ENCODE assay signal across 8 cellular contexts in genomic region chr4:83010522-83011318, GRCh38. TPM values are rescaled to one million over a fixed set of nuclear protein-coding genes. Genes with fewer than 3 reads are reported as not detected.
DNase-seq lines count a peak whose midpoint lies in the region; ATAC-seq, FAIRE-seq and TF ChIP-seq lines count a peak whose summit lies in the region.

LIN54 (minus strand) TSS chr4:83010823; CDS start chr4:82984844, 25,979 bp downstream.

- ATAC-seq in HG02870 (IDR thresholded peaks at IDR 0.05; ENCODE audit: unreplicated experiment) = peak; percentile 36
- peak; percentile 66 for ATAC-seq in central memory CD8-positive, alpha-beta T cell (replicated peaks; ENCODE audit: extremely low read depth, poor library complexity, severe bottlenecking)

- peak within 1 kb of the TSS; percentile 92 for H2AFZ ChIP-seq in keratinocyte (ENCODE audit: control insufficient read depth, low read length)

- no peaks in the 10 kb centered on the region for H3K27me3 ChIP-seq in keratinocyte (ENCODE audit: control insufficient read depth, extremely low read depth, insufficient read depth, low read length)

- TF ChIP-seq CTCF in keratinocyte (optimal IDR thresholded peaks at IDR 0.05 in 1 of 3, IDR thresholded peaks at IDR 0.05 in 1 of 3, conservative IDR thresholded peaks at IDR 0.05 in 1 of 3; ENCODE audit: extremely low read depth in 1 of 3, insufficient read depth in 2 of 3, low read length in 3 of 3) = no peak

- FAIRE-seq in keratinocyte (lab: Jason Lieb, UNC) = no peak

- peaks cover 26% of the 10 kb centered on the region for H3K36me3 Mint-ChIP-seq in central memory CD8-positive, alpha-beta T cell (ENCODE audit: insufficient read depth)

- peak within 1 kb of the TSS; percentile 88 to 93 (median 90) for H3K4me3 ChIP-seq in keratinocyte (ENCODE audit: control insufficient read depth in 2 of 3, extremely low read depth in 1 of 3, insufficient read depth in 2 of 3, low read depth in 1 of 3, low read length in 3 of 3)

- peak within 1 kb of the TSS; percentile 99 for H3K27ac Mint-ChIP-seq in central memory CD8-positive, alpha-beta T cell (ENCODE audit: low read depth)

- peak within 1 kb of the TSS; percentile 94 for H3K9ac ChIP-seq in keratinocyte (ENCODE audit: control insufficient read depth, extremely low read depth, insufficient read depth, low read length)

- peaks cover 51% of the 10 kb centered on the region for H3K79me2 ChIP-seq in keratinocyte (ENCODE audit: control insufficient read depth, insufficient read depth, low read length)

- H3K4me3 Mint-ChIP-seq in central memory CD8-positive, alpha-beta T cell = peak within 1 kb of the TSS; percentile 98

- H3K36me3 ChIP-seq in keratinocyte (ENCODE audit: control insufficient read depth in 2 of 2, extremely low read depth in 1 of 2, insufficient read depth in 2 of 2, low read length in 2 of 2) = no peaks in the 10 kb centered on the region

- no peaks in the 10 kb centered on the region for H3K9me3 Mint-ChIP-seq in central memory CD8-positive, alpha-beta T cell

- no peaks in the 10 kb centered on the region for H3K9me1 ChIP-seq in keratinocyte (ENCODE audit: control insufficient read depth, extremely low read depth, insufficient read depth, low read length)

- H3K9me3 ChIP-seq in keratinocyte (ENCODE audit: control insufficient read depth, low read depth, low read length) = no peaks in the 10 kb centered on the region

- no peaks in the 10 kb centered on the region for H3K27me3 Mint-ChIP-seq in central memory CD8-positive, alpha-beta T cell

- DNase-seq in NCI-H187 (lab: John Stamatoyannopoulos, UW) (peak; percentile 28 to 63), NCI-H187 treated with DMSO at 0.1 percent for 48 hours (lab: John Stamatoyannopoulos, UW) (no peak), NCI-H2196 (lab: John Stamatoyannopoulos, UW; ENCODE audit: unreplicated experiment) (peak; percentile 20), keratinocyte (ENCODE audit: low read depth, low spot score) (no peak)
- DNase-seq in activated CD4-positive, CD25-positive, alpha-beta regulatory T cell treated with anti-CD3 and anti-CD28 coated beads, Interleukin-2, amount 50 U/mL, for 72 hours = peak; percentile 81
- DNase-seq in central memory CD8-positive, alpha-beta T cell (ENCODE audit: low spot score in 2 of 2) = peak; percentile 69 to 78
- DNase-seq in stimulated activated CD4-positive, alpha-beta T cell treated with anti-CD3 and anti-CD28 coated beads, Interleukin-15, amount 100 ng/mL, for 1 hour (ENCODE audit: low read depth in 1 of 2, low spot score in 1 of 2) = peak; percentile 69 to 72

- peak within 1 kb of the TSS; percentile 92 for H3K27ac ChIP-seq in keratinocyte (ENCODE audit: control insufficient read depth, insufficient read depth, low read length)

- peaks cover 13% of the 10 kb centered on the region for H3K4me1 ChIP-seq in keratinocyte (ENCODE audit: control insufficient read depth, extremely low read depth, insufficient read depth, low read length)

- H3K4me2 ChIP-seq in keratinocyte (ENCODE audit: control insufficient read depth, extremely low read depth, insufficient read depth, low read depth, low read length) = peak within 1 kb of the TSS; percentile 91

- H4K20me1 ChIP-seq in keratinocyte (ENCODE audit: control insufficient read depth, extremely low read depth, insufficient read depth, low read length) = no peaks in the 10 kb centered on the region

- dilution Hi-C loops in keratinocyte (cut with MboI; ENCODE audit: extremely low pct_ligation_motif_present, low sequenced_read_pairs) = no loop called here

- H3K4me1 Mint-ChIP-seq in central memory CD8-positive, alpha-beta T cell = peaks cover 60% of the 10 kb centered on the region

RNA-seq across cellular contexts. Expression of gene LIN54, which starts in this region (rescaled TPM):
- polyA plus RNA-seq in keratinocyte = 5.9 to 8.1 TPM (median 7.0 TPM) in 3 replicates
- 7.9 TPM for polyA plus RNA-seq in keratinocyte (2011; ENCODE audit: low read depth)
- polyA plus RNA-seq in keratinocyte (2011; cell fraction: cytosol; rRNA removed) = 3.4 and 5.7 TPM in 2 replicates
- 4.4 and 4.7 TPM in 2 replicates for polyA plus RNA-seq in keratinocyte (2011; cell fraction: nucleus; rRNA removed)
- 3.7 and 5.0 TPM in 2 replicates for polyA plus RNA-seq in keratinocyte (2012; ENCODE audit: low replicate concordance)
- 5.7 to 19.8 TPM (median 10.0 TPM) in 3 replicates for polyA minus RNA-seq in keratinocyte
- 7.5 TPM for polyA minus RNA-seq in keratinocyte (2011; cell fraction: cytosol; rRNA and poly(A)+ RNA removed)
- polyA minus RNA-seq in keratinocyte (2011; cell fraction: nucleus; rRNA and poly(A)+ RNA removed) = 6.6 and 10.5 TPM in 2 replicates

Comparison
In these comparisons a context has a peak if more than half of its experiments do, and no peak if none do; other contexts are left out.
1. DNase-seq: peak in NCI-H187 (2 of 2), NCI-H2196 (single experiment), activated CD4-positive, CD25-positive, alpha-beta regulatory T cell treated with anti-CD3 and anti-CD28 coated beads, Interleukin-2, amount 50 U/mL, for 72 hours (single experiment), central memory CD8-positive, alpha-beta T cell (2 of 2) and stimulated activated CD4-positive, alpha-beta T cell treated with anti-CD3 and anti-CD28 coated beads, Interleukin-15, amount 100 ng/mL, for 1 hour (2 of 2); none in NCI-H187 treated with DMSO at 0.1 percent for 48 hours (single experiment) and keratinocyte (single experiment).